ENCODE assay signal across 8 cellular contexts in genomic region chr17:29579866-29580771, GRCh38. TPM values are rescaled to one million over a fixed set of nuclear protein-coding genes. Genes with fewer than 3 reads are reported as not detected.
A peak's percentile ranks its signal among the peaks of the same experiment; 100 is the strongest.
DNase-seq lines count a peak whose midpoint lies in the region; ATAC-seq and TF ChIP-seq lines count a peak whose summit lies in the region.

No MANE protein-coding gene starts in this region.

- DNase-seq in GDM1 (lab: John Stamatoyannopoulos, UW) (peak; percentile 61), HCT116 (ENCODE audit: low read depth, low spot score) (peak; percentile 67), NAMALWA (ENCODE audit: low spot score) (peak; percentile 93), SW480 (ENCODE audit: low spot score) (peak; percentile 76), cardiac muscle cell (ENCODE audit: low read depth in 1 of 2, low spot score in 1 of 2) (peak; percentile 78 to 82), renal cortical epithelial cell (ENCODE audit: low read depth) (peak; percentile 64)
- DNase-seq in activated naive CD8-positive, alpha-beta T cell treated with anti-CD3 and anti-CD28 coated beads for 36 hours = peak; percentile 88

- no peaks in the 10 kb centered on the region for H3K9me3 ChIP-seq in HCT116 (ENCODE audit: control insufficient read depth in 1 of 2, insufficient read depth in 1 of 2, low read depth in 1 of 2, low read length in 2 of 2)
- H3K9me3 ChIP-seq in cardiac muscle cell (ENCODE audit: low read depth) = no peaks in the 10 kb centered on the region

- H3K79me2 ChIP-seq in HCT116 (ENCODE audit: insufficient read depth, low read length) = peaks cover 23% of the 10 kb centered on the region; the same call in 1 of the 2 replicates

- no peak overlapping the region for H2AFZ ChIP-seq in HCT116 (ENCODE audit: low read depth, low read length, poor library complexity, severe bottlenecking)

- H3K27me3 Mint-ChIP-seq in activated naive CD8-positive, alpha-beta T cell treated with anti-CD3 and anti-CD28 coated beads for 36 hours = no peaks in the 10 kb centered on the region

- H3K27me3 ChIP-seq in HCT116 (ENCODE audit: insufficient read depth, low read length) (no peaks in the 10 kb centered on the region), cardiac muscle cell (no peaks in the 10 kb centered on the region)

- CTCF ChIA-PET in HCT116 (lab: Charles Lee) = interaction anchor here (0.9 to 6.0 kb wide), 7 partner anchors 11 to 513 kb away, joined by 3 to 38 read pairs (median 7); partner anchors contain the start of gene ANKRD13B

- H3K4me1 Mint-ChIP-seq in activated naive CD8-positive, alpha-beta T cell treated with anti-CD3 and anti-CD28 coated beads for 36 hours = peaks cover 18% of the 10 kb centered on the region

- TF ChIP-seq POLR2A in HCT116 (IDR thresholded peaks at IDR 0.05; ENCODE audit: borderline replicate concordance, extremely low read depth, insufficient read depth, insufficient read length) = no peak

- H3K27ac ChIP-seq in HCT116 (ENCODE audit: low read depth, low read length) = peak overlapping the region; percentile 37
- H3K27ac ChIP-seq in cardiac muscle cell = no peak overlapping the region

- ATAC-seq in HCT116 = peak; percentile 97
- no peak for ATAC-seq in GM19455 (IDR thresholded peaks at IDR 0.05; ENCODE audit: unreplicated experiment)

- H3K4me2 ChIP-seq in HCT116 (ENCODE audit: low read length) = no peak overlapping the region; the same call in 1 of the 2 replicates

- H3K9me2 ChIP-seq in HCT116 (ENCODE audit: insufficient read depth) = no peaks in the 10 kb centered on the region

- TF ChIP-seq CTCF in HCT116 (IDR thresholded peaks at IDR 0.05 in 2 of 3, conservative IDR thresholded peaks at IDR 0.05 in 1 of 3; ENCODE audit: borderline replicate concordance in 1 of 3, insufficient read depth in 1 of 3, low read depth in 2 of 3, low read length in 2 of 3) = peak; percentile 88
- TF ChIP-seq CTCF in cardiac muscle cell (IDR thresholded peaks at IDR 0.05; ENCODE audit: low read depth, low read length) = peak; percentile 83

- intact Hi-C loops in HCT116 (cut with micrococcal nuclease) = loop anchor here (1.0 kb wide), 3 partner anchors 38 to 351 kb away; no protein-coding TSS in a partner anchor

- H3K27ac Mint-ChIP-seq in activated naive CD8-positive, alpha-beta T cell treated with anti-CD3 and anti-CD28 coated beads for 36 hours = peak overlapping the region; percentile 75

- peak overlapping the region; percentile 29; the same call in 1 of the 2 replicates for H3K9ac ChIP-seq in HCT116 (ENCODE audit: low read length)

- H4K20me1 ChIP-seq in HCT116 (ENCODE audit: insufficient read depth) = no peaks in the 10 kb centered on the region

- POLR2A ChIA-PET in HCT116 (lab: Charles Lee) = interaction anchor here (2.0 kb wide), 1 partner anchor 12 kb away, joined by 6 read pairs; the partner anchor contains the start of gene ANKRD13B

- H3K9me3 Mint-ChIP-seq in activated naive CD8-positive, alpha-beta T cell treated with anti-CD3 and anti-CD28 coated beads for 36 hours = no peaks in the 10 kb centered on the region

- TF ChIP-seq RAD21 in HCT116 (IDR thresholded peaks at IDR 0.05; ENCODE audit: low read depth) = peak; percentile 95

- BruUV-seq in HCT116 (replicated peaks; lab: Mats Ljungman, UMichigan) = no TSS peak

- RAD21 ChIA-PET in HCT116 (lab: Charles Lee; ENCODE audit: low non-redundant PET in 1 of 2, low total read pairs in 2 of 2, uncharacterized antibody in 2 of 2, unreplicated experiment in 2 of 2) = interaction anchor here in 1 of 2 experiments (0.7 to 1.0 kb wide), 2 partner anchors 224 to 352 kb away, joined by 4 read pairs; no protein-coding TSS in a partner anchor

- peaks cover 9 to 10% of the 10 kb centered on the region in 2 experiments; a peak in 2 of 4 replicates for H3K36me3 ChIP-seq in HCT116 (ENCODE audit: control insufficient read depth in 1 of 2, insufficient read depth in 2 of 2, low read length in 2 of 2)
- H3K36me3 ChIP-seq in cardiac muscle cell = peaks cover 6% of the 10 kb centered on the region

- H3K4me1 ChIP-seq in HCT116 (ENCODE audit: control insufficient read depth in 1 of 2, insufficient read depth in 2 of 2, low read length in 2 of 2) (peaks cover 5 to 26% of the 10 kb centered on the region in 2 experiments; a peak in 3 of 4 replicates), cardiac muscle cell (ENCODE audit: low read depth) (peaks cover 4% of the 10 kb centered on the region)

- H3K36me3 Mint-ChIP-seq in activated naive CD8-positive, alpha-beta T cell treated with anti-CD3 and anti-CD28 coated beads for 36 hours = peaks cover 43% of the 10 kb centered on the region

- no peak overlapping the region for H3K4me3 Mint-ChIP-seq in activated naive CD8-positive, alpha-beta T cell treated with anti-CD3 and anti-CD28 coated beads for 36 hours

- no peak overlapping the region for H3K4me3 ChIP-seq in HCT116 (replicated peaks in 1 of 2; ENCODE audit: low read depth in 1 of 2, low read length in 2 of 2)
- no peak overlapping the region for H3K4me3 ChIP-seq in cardiac muscle cell

TF ChIP-seq in HCT116, 20 proteins besides CTCF, POLR2A, EP300 and RAD21:
- TF ChIP-seq SP1 (IDR thresholded peaks at IDR 0.05; ENCODE audit: low read depth) (no peak), ZFX (IDR thresholded peaks at IDR 0.05) (peak; percentile 46; the same call in 1 of the 2 replicates), MAX (IDR thresholded peaks at IDR 0.05) (peak; percentile 94)

RNA-seq across cellular contexts. Expression of gene GIT1, which starts 9.3 kb away (rescaled TPM):
- 76.5 TPM for total RNA-seq in HCT116 (2021; ENCODE audit: unreplicated experiment)
- 55.6 and 64.3 TPM in 2 replicates for polyA plus RNA-seq in HCT116 (2012)
- 10 to 100 TPM; 63.5 to 63.7 TPM for total RNA-seq in activated naive CD8-positive, alpha-beta T cell treated with anti-CD3 and anti-CD28 coated beads for 36 hours
- 35.5 and 52.1 TPM in 2 replicates for total RNA-seq in cardiac muscle cell
- 37.5 and 50.5 TPM in 2 replicates for polyA plus RNA-seq in cardiac muscle cell
- total RNA-seq in renal cortical epithelial cell = 11.5 and 34.7 TPM in 2 replicates

RNA-seq across cellular contexts. Expression of gene TP53I13, which starts 11.6 kb away (rescaled TPM):
- total RNA-seq in HCT116 (2021; ENCODE audit: unreplicated experiment) (33.3 TPM), cardiac muscle cell (100 and 105 TPM in 2 replicates), renal cortical epithelial cell (38.5 and 52.3 TPM in 2 replicates)
- polyA plus RNA-seq in HCT116 (2012) = 41.7 and 44.9 TPM in 2 replicates
- total RNA-seq in activated naive CD8-positive, alpha-beta T cell treated with anti-CD3 and anti-CD28 coated beads for 36 hours = 10 to 100 TPM; 31.2 to 35.3 TPM
- polyA plus RNA-seq in cardiac muscle cell = 102 and 104 TPM in 2 replicates

RNA-seq across cellular contexts. Expression of gene ANKRD13B, which starts 12.8 kb away (rescaled TPM):
- total RNA-seq in HCT116 (2021; ENCODE audit: unreplicated experiment) (27.4 TPM), cardiac muscle cell (7.5 and 12.7 TPM in 2 replicates), renal cortical epithelial cell (3.1 and 12.8 TPM in 2 replicates)
- polyA plus RNA-seq in HCT116 (2012) = 11.6 and 11.9 TPM in 2 replicates
- 10 to 100 TPM; 17.9 to 20.8 TPM for total RNA-seq in activated naive CD8-positive, alpha-beta T cell treated with anti-CD3 and anti-CD28 coated beads for 36 hours
- 6.3 and 7.4 TPM in 2 replicates for polyA plus RNA-seq in cardiac muscle cell

RNA-seq across cellular contexts. Expression of gene ABHD15, which starts 13.3 kb away (rescaled TPM):
- total RNA-seq in HCT116 (2021; ENCODE audit: unreplicated experiment) = 8.2 TPM
- polyA plus RNA-seq in HCT116 (2012) = 4.9 and 5.1 TPM in 2 replicates
- total RNA-seq in activated naive CD8-positive, alpha-beta T cell treated with anti-CD3 and anti-CD28 coated beads for 36 hours = 1 to 10 TPM; 8.6 to 8.8 TPM
- total RNA-seq in cardiac muscle cell = 5.8 and 7.2 TPM in 2 replicates
- polyA plus RNA-seq in cardiac muscle cell = 4.8 and 5.3 TPM in 2 replicates
- total RNA-seq in renal cortical epithelial cell = 9.7 and 20.6 TPM in 2 replicates

RNA-seq across cellular contexts. Expression of gene CORO6, which starts 42.6 kb away (rescaled TPM):
- total RNA-seq in HCT116 (2021; ENCODE audit: unreplicated experiment) = 8.7 TPM
- polyA plus RNA-seq in HCT116 (2012) = 9.3 and 11.9 TPM in 2 replicates
- total RNA-seq in activated naive CD8-positive, alpha-beta T cell treated with anti-CD3 and anti-CD28 coated beads for 36 hours = 1 to 10 TPM; 8.9 to 9.4 TPM
- total RNA-seq in cardiac muscle cell = 127 and 243 TPM in 2 replicates
- 163 and 255 TPM in 2 replicates for polyA plus RNA-seq in cardiac muscle cell
- 3.3 and 4.4 TPM in 2 replicates for total RNA-seq in renal cortical epithelial cell
